Comparison of ENCODE assay signal across 8 cellular contexts in the genomic region with DNA sequence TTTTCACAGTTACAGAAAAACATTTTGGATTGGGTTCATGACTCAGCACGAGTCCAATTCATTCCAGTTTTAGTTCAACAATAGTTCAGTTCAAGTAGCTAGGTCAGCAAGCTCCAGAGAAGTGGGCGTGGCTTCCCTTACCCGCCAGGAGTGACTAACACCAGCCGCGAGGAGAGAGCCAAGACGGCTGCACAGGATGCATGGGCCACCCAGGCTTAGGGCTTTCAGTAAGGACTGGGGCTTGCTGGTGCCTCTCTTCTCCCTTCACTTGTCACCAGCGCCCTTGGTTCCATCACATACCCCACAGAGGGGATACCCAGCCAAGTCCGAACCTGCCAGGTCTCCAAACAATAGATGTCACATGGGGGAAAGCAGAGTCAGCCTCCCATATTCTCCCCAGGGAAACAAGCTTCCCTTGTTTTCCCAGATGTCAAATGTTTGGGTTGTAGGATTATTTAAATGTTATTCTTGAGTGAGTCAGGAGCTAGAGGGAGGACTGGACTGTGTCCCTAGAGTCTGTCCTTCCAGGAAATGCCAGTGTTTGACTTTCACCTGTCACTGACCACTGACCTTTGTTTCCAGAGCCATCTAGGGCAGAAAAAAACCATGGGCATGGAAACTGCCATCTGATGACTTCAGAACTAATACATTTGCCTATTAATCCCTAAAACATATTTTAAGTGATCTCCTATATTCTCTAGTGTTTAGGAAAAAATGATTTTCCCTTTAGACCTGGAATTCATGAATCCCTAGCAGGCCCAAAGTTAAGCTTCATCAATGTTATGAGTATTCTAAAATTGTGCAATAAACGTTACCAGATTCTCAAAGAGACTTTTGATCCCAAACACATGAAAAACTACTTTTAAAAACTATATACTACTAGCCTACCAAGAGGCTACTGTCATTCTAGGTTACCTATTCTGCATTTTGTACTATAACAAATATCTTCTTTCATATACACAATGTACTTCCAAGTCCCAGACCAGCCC. TPM values are rescaled to one million over a fixed set of nuclear protein-coding genes. Genes with fewer than 3 reads are reported as not detected.
DNase-seq lines count a peak whose midpoint lies in the region; ATAC-seq and TF ChIP-seq lines count a peak whose summit lies in the region.

No MANE protein-coding gene starts in this region.

- H3K27me3 ChIP-seq in WERI-Rb-1 (ENCODE audit: insufficient read depth, low read depth, severe bottlenecking), result no peaks in the 10 kb centered on the region

- DNase-seq in stimulated activated naive CD4-positive, alpha-beta T cell treated with Interleukin-2 at 50 U/mL for 16 hours (lab: John Stamatoyannopoulos, UW), result peak; percentile 57
- DNase-seq in stimulated activated naive CD4-positive, alpha-beta T cell (lab: John Stamatoyannopoulos, UW), result no peak
- DNase-seq in activated CD4-positive, alpha-beta T cell treated with anti-CD3 and anti-CD28 coated beads, Interleukin-2, amount 50 U/mL, for 4 hours, result peak; percentile 31 to 40
- DNase-seq in foreskin fibroblast, result peak; percentile 81 to 91
- peak; percentile 94 for DNase-seq in osteocyte (ENCODE audit: extremely low spot score, unreplicated experiment)
- no peak for DNase-seq in NCI-H510A treated with DMSO at 0.1 percent for 48 hours (lab: John Stamatoyannopoulos, UW)
- no peak for DNase-seq in WERI-Rb-1

- no peak for ATAC-seq in GM21737 (IDR thresholded peaks at IDR 0.05; ENCODE audit: unreplicated experiment)

- peaks cover 30% of the 10 kb centered on the region for H3K36me3 Mint-ChIP-seq in osteocyte (ENCODE audit: unreplicated experiment)

- peak overlapping the region; percentile 63 for H3K4me3 Mint-ChIP-seq in osteocyte (ENCODE audit: unreplicated experiment)

- TF ChIP-seq CTCF in foreskin fibroblast (IDR thresholded peaks at IDR 0.05; ENCODE audit: low read depth, low read length), result no peak
- TF ChIP-seq CTCF in osteocyte (IDR thresholded peaks at IDR 0.05), result no peak
- no peak for TF ChIP-seq CTCF in WERI-Rb-1 (IDR thresholded peaks at IDR 0.05; ENCODE audit: low read depth, low read length)

- H3K4me1 Mint-ChIP-seq in osteocyte (ENCODE audit: unreplicated experiment), result peaks cover 82% of the 10 kb centered on the region

- no peak overlapping the region for H3K27ac ChIP-seq in WERI-Rb-1

- H3K27ac Mint-ChIP-seq in osteocyte (ENCODE audit: unreplicated experiment), result peak overlapping the region; percentile 99

- no peaks in the 10 kb centered on the region for H3K9me3 Mint-ChIP-seq in osteocyte (ENCODE audit: unreplicated experiment)

- no peak overlapping the region for H3K4me3 ChIP-seq in foreskin fibroblast (ENCODE audit: low read depth in 1 of 2, low read length in 2 of 2)
- H3K4me3 ChIP-seq in WERI-Rb-1 (ENCODE audit: low read depth, low read length), result no peak overlapping the region

- H3K9me3 ChIP-seq in WERI-Rb-1 (ENCODE audit: severe bottlenecking), result no peaks in the 10 kb centered on the region

- no peaks in the 10 kb centered on the region for H3K27me3 Mint-ChIP-seq in osteocyte (ENCODE audit: unreplicated experiment)

- H3K36me3 ChIP-seq in WERI-Rb-1, result 0 out of 2 replicates have a peak, but pooled peaks cover 3% of the 10 kb centered on the region

RNA-seq across cellular contexts. Expression of a gene that starts 51.9 kb away (rescaled TPM):
- 2.3 and 2.4 TPM in 2 replicates for total RNA-seq in osteocyte

Comparison
In these comparisons a context has a peak if more than half of its experiments do, and no peak if none do; other contexts are left out.
1. DNase-seq: peak in stimulated activated naive CD4-positive, alpha-beta T cell treated with Interleukin-2 at 50 U/mL for 16 hours (single experiment), activated CD4-positive, alpha-beta T cell treated with anti-CD3 and anti-CD28 coated beads, Interleukin-2, amount 50 U/mL, for 4 hours (2 of 2), foreskin fibroblast (2 of 2) and osteocyte (single experiment); none in stimulated activated naive CD4-positive, alpha-beta T cell (0 of 6), NCI-H510A treated with DMSO at 0.1 percent for 48 hours (single experiment) and WERI-Rb-1 (single experiment).